14 cellular contexts compared by ENCODE assay signal in the genomic region with DNA sequence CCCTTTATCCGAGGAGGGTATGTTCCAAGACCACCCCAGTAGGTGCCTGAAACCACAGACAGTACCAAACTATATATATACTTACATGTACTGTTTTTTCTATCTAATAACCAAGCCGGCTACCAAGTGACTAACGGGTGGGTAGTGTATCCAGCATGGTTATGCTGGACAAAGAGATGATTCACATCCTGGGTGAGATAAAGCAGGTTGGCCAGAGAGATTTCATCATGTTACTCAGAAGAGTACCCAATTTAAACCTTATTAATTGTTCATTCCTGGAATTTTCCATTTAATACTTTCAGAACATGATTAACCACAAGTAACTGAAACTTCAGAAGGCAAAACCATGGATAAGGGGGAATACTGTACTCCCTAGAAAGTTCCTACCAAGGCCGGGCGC. TPM values are rescaled to one million over a fixed set of nuclear protein-coding genes. Genes with fewer than 3 reads are reported as not detected.
DNase-seq lines count a peak whose midpoint lies in the region; ATAC-seq and TF ChIP-seq lines count a peak whose summit lies in the region.
"Had no signal": no experiment of that assay in that cellular context is flagged by ENCODE, and none has a peak within 500 bp of the region (broad histone marks: within the 10 kb centered on the region; RNA-seq: fewer than 3 reads in every experiment).

No MANE protein-coding gene starts in this region.

- H3K27me3 Mint-ChIP-seq in chondrocyte (ENCODE audit: low read depth), result no peaks in the 10 kb centered on the region
- H3K27me3 Mint-ChIP-seq: activated naive CD8-positive, alpha-beta T cell; type B pancreatic cell had no signal

- no peak overlapping the region for H3K4me3 ChIP-seq in uterus

- H3K9me3 Mint-ChIP-seq in chondrocyte (ENCODE audit: low read depth), result no peaks in the 10 kb centered on the region
- H3K9me3 Mint-ChIP-seq: type B pancreatic cell had no signal

- peak; percentile 39 for ATAC-seq in omental fat pad (ENCODE audit: low FRiP score)
- ATAC-seq: left lobe of liver had no signal

- peak overlapping the region; percentile 84 for H3K27ac Mint-ChIP-seq in chondrocyte (ENCODE audit: unreplicated experiment)
- H3K27ac Mint-ChIP-seq: activated naive CD8-positive, alpha-beta T cell; type B pancreatic cell had no signal

- no peak overlapping the region for H3K4me3 Mint-ChIP-seq in chondrocyte (ENCODE audit: unreplicated experiment)
- H3K4me3 Mint-ChIP-seq: activated naive CD8-positive, alpha-beta T cell; type B pancreatic cell had no signal

- intact Hi-C loops in uterus (cut with DNase I; ENCODE audit: low total_unique reads), result no loop called here

- H3K4me1 Mint-ChIP-seq in chondrocyte (ENCODE audit: low read depth), result peaks cover 41% of the 10 kb centered on the region

- TF ChIP-seq CTCF in chondrocyte (IDR thresholded peaks at IDR 0.05) (no peak), omental fat pad (IDR thresholded peaks at IDR 0.05) (no peak), uterus (IDR thresholded peaks at IDR 0.05) (no peak)

- H3K9me3 ChIP-seq in uterus, result no peaks in the 10 kb centered on the region

- H3K27ac ChIP-seq in uterus, result no peak overlapping the region

- DNase-seq in ELR (ENCODE audit: low read depth) (peak; percentile 94), OCI-M1 (lab: John Stamatoyannopoulos, UW) (peak; percentile 20), chondrocyte (ENCODE audit: low spot score) (no peak), omental fat pad (ENCODE audit: low spot score) (no peak), NCI-H2196 treated with DMSO at 0.1 percent for 48 hours (lab: John Stamatoyannopoulos, UW; ENCODE audit: unreplicated experiment) (no peak), uterus (no peak)
- DNase-seq in activated effector memory CD4-positive, alpha-beta T cell treated with Interleukin-2 at 50 U/mL for 16 hours, result no peak
- no peak for DNase-seq in stimulated activated CD4-positive, alpha-beta T cell treated with anti-CD3 and anti-CD28 coated beads, Interleukin-2, amount 100 ng/mL, for 24 hours
- DNase-seq: activated CD4-positive, alpha-beta T cell treated with anti-CD3 and anti-CD28 coated beads for 4 hours; NCI-H1417; posterior cingulate gyrus had no signal

- H3K36me3 Mint-ChIP-seq in chondrocyte (ENCODE audit: low read depth), result peaks cover 3% of the 10 kb centered on the region

- H3K27me3 ChIP-seq in uterus, result no peaks in the 10 kb centered on the region

- no peak for TF ChIP-seq POLR2A in uterus (IDR thresholded peaks at IDR 0.05)

- H3K4me1 ChIP-seq in uterus, result no peaks in the 10 kb centered on the region

- no peaks in the 10 kb centered on the region for H3K36me3 ChIP-seq in uterus

RNA-seq across cellular contexts. Expression of gene RFC1, which starts 46.5 kb away (rescaled TPM):
- 43.9 to 46.8 TPM (median 46.0 TPM) in 3 replicates for total RNA-seq in chondrocyte
- 10 to 100 TPM; 18.5 to 38.1 (median 27.8) TPM for total RNA-seq in omental fat pad
- 100 to 1,000 TPM in 1 of 4 donors, 10 to 100 TPM in 3; 54.7 to 166 (median 77.6) TPM for total RNA-seq in uterus

Comparison
In these comparisons a context has a peak if more than half of its experiments do, and no peak if none do; other contexts are left out.
1. DNase-seq: peak in ELR (single experiment) and OCI-M1 (single experiment); none in chondrocyte (single experiment), omental fat pad (single experiment), NCI-H2196 treated with DMSO at 0.1 percent for 48 hours (single experiment), activated effector memory CD4-positive, alpha-beta T cell treated with Interleukin-2 at 50 U/mL for 16 hours (single experiment), uterus (0 of 2) and stimulated activated CD4-positive, alpha-beta T cell treated with anti-CD3 and anti-CD28 coated beads, Interleukin-2, amount 100 ng/mL, for 24 hours (0 of 2).